In the genomic region with DNA sequence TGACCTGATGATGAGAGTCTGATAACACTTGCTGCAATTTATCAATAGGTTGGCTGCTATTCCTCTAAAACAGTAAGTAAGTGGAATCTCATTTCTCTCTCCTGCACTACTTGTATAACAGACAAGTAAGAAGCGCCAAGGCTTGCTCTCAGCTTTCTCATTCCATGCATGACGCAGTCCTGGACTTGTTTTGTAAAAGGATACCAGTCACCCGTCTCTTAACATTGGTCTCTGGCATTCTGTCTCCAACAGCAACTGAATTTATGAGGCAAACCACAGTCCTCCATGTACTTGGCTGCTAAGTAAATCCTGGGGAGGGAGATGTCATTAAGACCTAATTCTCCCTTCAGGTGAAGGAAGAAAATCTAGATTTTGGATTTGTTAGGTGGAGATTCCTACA, we compare ENCODE assay signal across 15 cellular contexts.
"Had no signal": no experiment of that assay in that cellular context is flagged by ENCODE, and none has a peak within 500 bp of the region (broad histone marks: within the 10 kb centered on the region; RNA-seq: fewer than 3 reads in every experiment).

No MANE protein-coding gene starts in this region.

- H3K27me3 ChIP-seq: testis, upper lobe of right lung had no signal

- H3K36me3 ChIP-seq: upper lobe of right lung had no signal

- DNase-seq: activated naive CD8-positive, alpha-beta T cell treated with anti-CD3 and anti-CD28 coated beads for 36 hours; aorta; dorsolateral prefrontal cortex; endodermal cell; erythroblast; glutamatergic neuron; hypothalamus; kidney; nephron progenitor cell; occipital lobe; right cardiac atrium; stimulated activated naive CD8-positive, alpha-beta T cell treated with anti-CD3 and anti-CD28 coated beads, Interleukin-15, amount 100 ng/mL, for 72 hours; testis; upper lobe of right lung had no signal

- H3K27ac ChIP-seq: dorsolateral prefrontal cortex, testis, upper lobe of right lung had no signal

- H3K4me3 ChIP-seq: dorsolateral prefrontal cortex, testis, upper lobe of right lung had no signal

- H3K9me3 ChIP-seq: testis, upper lobe of right lung had no signal

- ATAC-seq: activated CD4-positive, CD25-positive, alpha-beta regulatory T cell treated with anti-CD3 and anti-CD28 coated beads, Interleukin-2, amount 50 U/mL, for 24 hours; right cardiac atrium; stimulated activated naive CD8-positive, alpha-beta T cell treated with anti-CD3 and anti-CD28 coated beads, Interleukin-15, amount 100 ng/mL, for 72 hours; upper lobe of right lung had no signal

- H3K4me1 ChIP-seq: testis, upper lobe of right lung had no signal
